In genomic region chr4:155953151-155954117, GRCh38 we compare ENCODE assay signal across 8 cellular contexts. TPM values are rescaled to one million over a fixed set of nuclear protein-coding genes. Genes with fewer than 3 reads are reported as not detected.
DNase-seq lines count a peak whose midpoint lies in the region; ATAC-seq and TF ChIP-seq lines count a peak whose summit lies in the region.

CTSO (minus strand) TSS chr4:155953866; CDS start chr4:155953847, 19 bp downstream.

- DNase-seq in GM19240 (ENCODE audit: insufficient read length, low spot score): peak; percentile 41
- peak; percentile 75 for DNase-seq in NCI-H82 (lab: John Stamatoyannopoulos, UW)
- DNase-seq in activated CD8-positive, alpha-beta memory T cell treated with anti-CD3 and anti-CD28 coated beads for 48 hours (ENCODE audit: low read depth in 2 of 3, low spot score in 2 of 3): peak; percentile 37 to 55 (median 52)
- DNase-seq in mesenteric fat pad (ENCODE audit: low spot score): peak; percentile 92
- peak; percentile 34 for DNase-seq in stimulated activated CD8-positive, alpha-beta memory T cell treated with anti-CD3 and anti-CD28 coated beads, Interleukin-15, amount 100 ng/mL, for 24 hours (ENCODE audit: low read depth)

- H3K9ac ChIP-seq in endocrine pancreas (ENCODE audit: control insufficient read depth, insufficient read depth, low read length): peak within 1 kb of the TSS; percentile 87

- peak; percentile 95 for ATAC-seq in HG03469 (IDR thresholded peaks at IDR 0.05; ENCODE audit: unreplicated experiment)

- peak within 1 kb of the TSS; percentile 84 for H3K27ac ChIP-seq in C4-2B

- no peaks in the 10 kb centered on the region for H3K36me3 ChIP-seq in endocrine pancreas (ENCODE audit: control insufficient read depth, insufficient read depth, low read length)

- peak within 1 kb of the TSS; percentile 74 for H3K4me3 ChIP-seq in endocrine pancreas (ENCODE audit: control insufficient read depth, insufficient read depth, low read length)

- H3K4me1 ChIP-seq in endocrine pancreas (ENCODE audit: control insufficient read depth, insufficient read depth, low read length): no peaks in the 10 kb centered on the region

- no peaks in the 10 kb centered on the region for H3K27me3 ChIP-seq in endocrine pancreas (ENCODE audit: control insufficient read depth, insufficient read depth, low read length)

- TF ChIP-seq CTCF in C4-2B (conservative IDR thresholded peaks at IDR 0.05): peak; percentile 75

- H3K9me3 ChIP-seq in endocrine pancreas (ENCODE audit: control insufficient read depth, low read length): no peaks in the 10 kb centered on the region

RNA-seq across cellular contexts. Expression of gene CTSO, which starts in this region (rescaled TPM):
- 14.2 TPM for total RNA-seq in mesenteric fat pad

Comparison
In these comparisons a context has a peak if more than half of its experiments do, and no peak if none do; other contexts are left out.
1. Peak in every context shown above with its lines: DNase-seq, ATAC-seq, H3K4me3 ChIP-seq and H3K27ac ChIP-seq.
2. DNase-seq: peak in every context shown above with its lines; median percentile 92 in mesenteric fat pad; 75 in NCI-H82; 52 in activated CD8-positive, alpha-beta memory T cell treated with anti-CD3 and anti-CD28 coated beads for 48 hours; 41 in GM19240; 34 in stimulated activated CD8-positive, alpha-beta memory T cell treated with anti-CD3 and anti-CD28 coated beads, Interleukin-15, amount 100 ng/mL, for 24 hours.